Comparison of ENCODE assay signal across 8 cellular contexts in the genomic region with DNA sequence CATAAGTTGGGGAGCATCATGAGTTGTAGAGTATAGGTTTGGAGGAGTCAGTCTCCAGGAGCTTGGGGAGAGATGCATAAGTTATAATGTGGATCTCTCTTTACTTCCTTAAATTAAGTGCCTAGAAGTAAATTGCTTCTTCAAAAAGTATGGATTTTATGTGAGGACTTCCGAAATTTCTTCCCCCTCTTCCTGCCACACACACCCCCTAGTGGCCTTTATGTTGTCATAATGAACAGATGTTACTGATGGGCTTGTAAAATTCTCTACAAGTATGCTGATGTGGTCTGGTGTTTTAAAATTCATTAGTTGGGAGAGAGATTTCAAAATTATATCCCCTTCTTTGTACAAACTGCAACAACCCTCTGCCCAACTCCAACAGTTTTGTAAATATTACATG. TPM values are rescaled to one million over a fixed set of nuclear protein-coding genes. Genes with fewer than 3 reads are reported as not detected.
A peak's percentile ranks its signal among the peaks of the same experiment; 100 is the strongest.
DNase-seq lines count a peak whose midpoint lies in the region; TF ChIP-seq lines count a peak whose summit lies in the region.
"Had no signal": no experiment of that assay in that cellular context is flagged by ENCODE, and none has a peak within 500 bp of the region (broad histone marks: within the 10 kb centered on the region; RNA-seq: fewer than 3 reads in every experiment).

No MANE protein-coding gene starts in this region.

- H3K27me3 Mint-ChIP-seq in dendritic cell treated with granulocyte-macrophage colony-stimulating factor and Interleukin-4, amounts not matched to agents 40 ng/mL and 50 ng/mL, for 4 days = peaks cover 3% of the 10 kb centered on the region
- peaks cover 6% of the 10 kb centered on the region for H3K27me3 Mint-ChIP-seq in progenitor cell of endocrine pancreas
- H3K27me3 Mint-ChIP-seq: IgD-negative memory B cell had no signal

- H3K9me3 Mint-ChIP-seq in dendritic cell treated with granulocyte-macrophage colony-stimulating factor and Interleukin-4, amounts not matched to agents 40 ng/mL and 50 ng/mL, for 4 days = no peaks in the 10 kb centered on the region
- H3K9me3 Mint-ChIP-seq in progenitor cell of endocrine pancreas (ENCODE audit: low read depth) = no peaks in the 10 kb centered on the region

- no peak overlapping the region for H3K4me3 Mint-ChIP-seq in dendritic cell treated with granulocyte-macrophage colony-stimulating factor and Interleukin-4, amounts not matched to agents 40 ng/mL and 50 ng/mL, for 4 days
- H3K4me3 Mint-ChIP-seq in progenitor cell of endocrine pancreas (ENCODE audit: low read depth) = no peak overlapping the region

- H3K36me3 Mint-ChIP-seq in dendritic cell treated with granulocyte-macrophage colony-stimulating factor and Interleukin-4, amounts not matched to agents 40 ng/mL and 50 ng/mL, for 4 days (ENCODE audit: low read depth) = peaks cover 17% of the 10 kb centered on the region
- H3K36me3 Mint-ChIP-seq in progenitor cell of endocrine pancreas (ENCODE audit: insufficient read depth) = peaks cover 3% of the 10 kb centered on the region

- intact Hi-C loops in dendritic cell treated with granulocyte-macrophage colony-stimulating factor and Interleukin-4, amounts not matched to agents 40 ng/mL and 50 ng/mL, for 4 days (cut with micrococcal nuclease) = loop anchor here (2.0 to 5.0 kb wide), 2 partner anchors 144 to 406 kb away; no protein-coding TSS in a partner anchor

- H3K27ac Mint-ChIP-seq in dendritic cell treated with granulocyte-macrophage colony-stimulating factor and Interleukin-4, amounts not matched to agents 40 ng/mL and 50 ng/mL, for 4 days = peak overlapping the region; percentile 26
- no peak overlapping the region for H3K27ac Mint-ChIP-seq in progenitor cell of endocrine pancreas

- no peak for DNase-seq in GM10266 (ENCODE audit: extremely low spot score)
- DNase-seq in NCI-H446 treated with DMSO at 0.1 percent for 48 hours (lab: John Stamatoyannopoulos, UW) = peak; percentile 13
- DNase-seq in progenitor cell of endocrine pancreas (ENCODE audit: low spot score, unreplicated experiment) = no peak
- no peak for DNase-seq in HuH-7.5 (ENCODE audit: low spot score)
- no peak for DNase-seq in T-helper 1 cell
- no peak for DNase-seq in NCI-H2107 (lab: John Stamatoyannopoulos, UW)

- peak; percentile 40 for TF ChIP-seq CTCF in GM10266 (IDR thresholded peaks at IDR 0.05; ENCODE audit: control insufficient read depth, insufficient read depth, low read depth, missing control alignments)
- peak; percentile 29 for TF ChIP-seq CTCF in progenitor cell of endocrine pancreas (IDR thresholded peaks at IDR 0.05; ENCODE audit: unreplicated experiment)

- no peaks in the 10 kb centered on the region for H3K4me1 Mint-ChIP-seq in dendritic cell treated with granulocyte-macrophage colony-stimulating factor and Interleukin-4, amounts not matched to agents 40 ng/mL and 50 ng/mL, for 4 days (ENCODE audit: low read depth)
- peaks cover 13% of the 10 kb centered on the region for H3K4me1 Mint-ChIP-seq in progenitor cell of endocrine pancreas (ENCODE audit: low read depth)

RNA-seq across cellular contexts. Expression of a gene that starts 2.3 kb away (rescaled TPM):
- 56.7 and 56.8 TPM in 2 replicates for total RNA-seq in progenitor cell of endocrine pancreas
